25 cellular contexts compared by ENCODE assay signal in the genomic region with DNA sequence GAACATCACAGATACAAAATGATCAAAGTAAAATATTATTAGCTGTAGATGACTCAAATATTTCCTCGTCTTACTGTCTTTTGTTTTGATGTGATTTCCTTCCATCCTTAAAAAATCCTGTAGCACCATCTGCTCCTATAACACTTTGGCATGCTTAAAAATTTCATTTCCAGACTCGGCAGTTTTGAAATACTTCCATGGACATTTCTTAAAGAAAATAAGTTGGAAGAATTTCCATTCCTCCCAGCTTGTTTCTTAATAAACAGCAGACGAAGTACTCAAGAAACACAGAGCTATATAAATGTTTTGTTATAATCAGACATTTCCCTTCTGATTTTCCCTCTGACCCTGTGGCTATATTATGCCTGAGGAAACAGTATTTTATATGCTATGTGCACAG. TPM values are rescaled to one million over a fixed set of nuclear protein-coding genes. Genes with fewer than 3 reads are reported as not detected.
"Had no signal": no experiment of that assay in that cellular context is flagged by ENCODE, and none has a peak within 500 bp of the region (broad histone marks: within the 10 kb centered on the region; RNA-seq: fewer than 3 reads in every experiment).

No MANE protein-coding gene starts in this region.

- H3K27ac ChIP-seq: brain microvascular endothelial cell, cardiac muscle cell had no signal

- H3K4me3 ChIP-seq: cardiac muscle cell, MG63 had no signal

- H3K27me3 ChIP-seq: brain microvascular endothelial cell, cardiac muscle cell, MG63 had no signal

- ATAC-seq: activated T-helper 17 cell treated with anti-CD3 and anti-CD28 coated beads, Interleukin-2, amount 50 U/mL, for 72 hours; PC-3; T-helper 17 cell had no signal

- DNase-seq: activated CD4-positive, alpha-beta memory T cell treated with anti-CD3 and anti-CD28 coated beads for 36 hours; activated CD4-positive, alpha-beta T cell treated with anti-CD3 and anti-CD28 coated beads, Interleukin-2, amount 10 ng/mL, durations not matched to agents 7 days and 5 days; activated CD4-positive, CD25-positive, alpha-beta regulatory T cell; activated CD8-positive, alpha-beta memory T cell treated with anti-CD3 and anti-CD28 coated beads for 24 hours; activated gamma-delta T cell; activated naive CD4-positive, alpha-beta T cell treated with anti-CD3 and anti-CD28 coated beads for 36 hours; activated T-cell treated with anti-CD3 and anti-CD28 coated beads, Interleukin-2, amount 50 U/mL, for 48 hours; brain microvascular endothelial cell; cerebellar nuclear complex; MG63; MV-4-11; NCI-H1092 treated with DMSO at 0.1 percent for 48 hours; NCI-H1417 treated with DMSO at 0.1 percent for 48 hours; NCI-H1694; NCI-H2029; NCI-H2107; NCI-H510A treated with DMSO at 0.1 percent for 48 hours; NCI-H69; PC-3; SHP77 treated with DMSO at 0.1 percent for 48 hours; T-helper 17 cell; T1000 had no signal

- H3K36me3 ChIP-seq: brain microvascular endothelial cell, cardiac muscle cell, MG63 had no signal

- H3K9me3 ChIP-seq: MG63 had no signal

RNA-seq across cellular contexts. Expression of gene SVEP1, which starts 41.2 kb away (rescaled TPM):
- total RNA-seq: activated CD4-positive, alpha-beta memory T cell treated with anti-CD3 and anti-CD28 coated beads for 36 hours; activated CD4-positive, alpha-beta T cell treated with anti-CD3 and anti-CD28 coated beads, Interleukin-2, amount 10 ng/mL, durations not matched to agents 7 days and 5 days; activated naive CD4-positive, alpha-beta T cell treated with anti-CD3 and anti-CD28 coated beads for 36 hours; SK-MEL-5 had no signal

RNA-seq across cellular contexts. Expression of gene MUSK, which starts 47.9 kb away (rescaled TPM):
- total RNA-seq: activated CD4-positive, alpha-beta memory T cell treated with anti-CD3 and anti-CD28 coated beads for 36 hours; activated CD4-positive, alpha-beta T cell treated with anti-CD3 and anti-CD28 coated beads, Interleukin-2, amount 10 ng/mL, durations not matched to agents 7 days and 5 days; activated naive CD4-positive, alpha-beta T cell treated with anti-CD3 and anti-CD28 coated beads for 36 hours; activated T-helper 17 cell treated with anti-CD3 and anti-CD28 coated beads, Interleukin-2, amount 50 U/mL, for 72 hours; cardiac muscle cell; PC-3; SK-MEL-5; T-helper 17 cell had no signal
- polyA plus RNA-seq: cardiac muscle cell had no signal
